Comparison of ENCODE assay signal across 8 cellular contexts in genomic region chr10:28678687-28679457, GRCh38. TPM values are rescaled to one million over a fixed set of nuclear protein-coding genes. Genes with fewer than 3 reads are reported as not detected.
DNase-seq lines count a peak whose midpoint lies in the region; ATAC-seq, FAIRE-seq and TF ChIP-seq lines count a peak whose summit lies in the region.

No MANE protein-coding gene starts in this region.

- intact Hi-C loops in activated CD4-positive, alpha-beta T cell treated with anti-CD3 and anti-CD28 coated beads, Interleukin-2, amount 10 ng/mL, durations not matched to agents 24 days and 14 days (cut with micrococcal nuclease) = loop anchor here (5.0 to 10.0 kb wide), 5 partner anchors 147 to 1756 kb away; partner anchors contain the start of genes MAP3K8 and WAC
- intact Hi-C loops in pancreas (cut with DNase I) = loop anchor here in 1 of 3 donors (5.0 kb wide), 1 partner anchor 453 kb away; no protein-coding TSS in a partner anchor

- peaks cover 19% of the 10 kb centered on the region for H3K4me1 Mint-ChIP-seq in activated CD4-positive, alpha-beta T cell treated with anti-CD3 and anti-CD28 coated beads, Interleukin-2, amount 10 ng/mL, durations not matched to agents 24 days and 14 days

- H3K27me3 Mint-ChIP-seq in activated CD4-positive, alpha-beta T cell treated with anti-CD3 and anti-CD28 coated beads, Interleukin-2, amount 10 ng/mL, durations not matched to agents 24 days and 14 days = peaks cover 74% of the 10 kb centered on the region

- H3K9me3 Mint-ChIP-seq in activated CD4-positive, alpha-beta T cell treated with anti-CD3 and anti-CD28 coated beads, Interleukin-2, amount 10 ng/mL, durations not matched to agents 24 days and 14 days = no peaks in the 10 kb centered on the region

- WGBS in pancreas, 2 donors = 42 to 46% methylated on average over 12 of the region's 12 CpGs

- no peaks in the 10 kb centered on the region for H3K9me3 ChIP-seq in pancreas

- H3K27me3 ChIP-seq in pancreas = no peaks in the 10 kb centered on the region

- peak overlapping the region in 2 of 4 donors; percentile 36 to 69 for H3K27ac ChIP-seq in pancreas

- H3K27ac Mint-ChIP-seq in activated CD4-positive, alpha-beta T cell treated with anti-CD3 and anti-CD28 coated beads, Interleukin-2, amount 10 ng/mL, durations not matched to agents 24 days and 14 days = peak overlapping the region; percentile 30

- H3K4me1 ChIP-seq in pancreas = no peaks in the 10 kb centered on the region

- H3K4me3 Mint-ChIP-seq in activated CD4-positive, alpha-beta T cell treated with anti-CD3 and anti-CD28 coated beads, Interleukin-2, amount 10 ng/mL, durations not matched to agents 24 days and 14 days = peak overlapping the region; percentile 75

- H3K36me3 ChIP-seq in pancreas = no peaks in the 10 kb centered on the region

- no peak for DNase-seq in activated CD4-positive, alpha-beta T cell treated with anti-CD3 and anti-CD28 coated beads, Interleukin-2, amount 10 ng/mL, durations not matched to agents 24 days and 14 days
- DNase-seq in activated CD4-positive, alpha-beta T cell treated with anti-CD3 and anti-CD28 coated beads, Interleukin-2, amount 50 U/mL, for 4 hours = no peak
- DNase-seq in SK-N-DZ (ENCODE audit: low spot score) (peak; percentile 26), fibroblast of peridontal ligament (ENCODE audit: extremely low read depth) (peak; percentile 43), pancreas (no peak), DMS153 (lab: John Stamatoyannopoulos, UW) (no peak)
- no peak for DNase-seq in stimulated activated naive CD4-positive, alpha-beta T cell treated with Interleukin-2 at 50 U/mL for 16 hours (lab: John Stamatoyannopoulos, UW)

- no peak for FAIRE-seq in pancreas (lab: Jason Lieb, UNC)

- peak overlapping the region in 3 of 4 donors; percentile 80 to 94 (median 83) for H3K4me3 ChIP-seq in pancreas

- ATAC-seq in pancreas (no peak), GM21529 (IDR thresholded peaks at IDR 0.05; ENCODE audit: unreplicated experiment) (no peak)

- no peaks in the 10 kb centered on the region for H3K36me3 Mint-ChIP-seq in activated CD4-positive, alpha-beta T cell treated with anti-CD3 and anti-CD28 coated beads, Interleukin-2, amount 10 ng/mL, durations not matched to agents 24 days and 14 days (ENCODE audit: low read depth)

- no peak for TF ChIP-seq CTCF in pancreas (IDR thresholded peaks at IDR 0.05)

RNA-seq across cellular contexts. Expression of gene BAMBI, which starts 1.6 kb away (rescaled TPM):
- 0.31 and 0.44 TPM in 2 replicates for total RNA-seq in activated CD4-positive, alpha-beta T cell treated with anti-CD3 and anti-CD28 coated beads, Interleukin-2, amount 10 ng/mL, durations not matched to agents 24 days and 14 days
- 21.9 and 23.1 TPM in 2 replicates for polyA plus RNA-seq in SK-N-DZ (2014; cell fraction: cytosol; rRNA removed)
- 27.5 and 29.4 TPM in 2 replicates for polyA plus RNA-seq in SK-N-DZ (2014; cell fraction: nucleus; rRNA removed)
- 1 to 10 TPM; 2.3 to 7.9 (median 3.5) TPM for total RNA-seq in pancreas
- polyA plus RNA-seq in pancreas = 1 to 10 TPM; 3.7 to 7.6 TPM

Comparison
In these comparisons a context has a peak if more than half of its experiments do, and no peak if none do; other contexts are left out.
1. DNase-seq: peak in SK-N-DZ (single experiment) and fibroblast of peridontal ligament (single experiment); none in activated CD4-positive, alpha-beta T cell treated with anti-CD3 and anti-CD28 coated beads, Interleukin-2, amount 10 ng/mL, durations not matched to agents 24 days and 14 days (single experiment), activated CD4-positive, alpha-beta T cell treated with anti-CD3 and anti-CD28 coated beads, Interleukin-2, amount 50 U/mL, for 4 hours (0 of 2), pancreas (0 of 6), stimulated activated naive CD4-positive, alpha-beta T cell treated with Interleukin-2 at 50 U/mL for 16 hours (single experiment) and DMS153 (single experiment).